ENCODE assay signal across 25 cellular contexts in genomic region chr10:95454940-95455339, GRCh38.
"Had no signal": no experiment of that assay in that cellular context is flagged by ENCODE, and none has a peak within 500 bp of the region (broad histone marks: within the 10 kb centered on the region; RNA-seq: fewer than 3 reads in every experiment).

No MANE protein-coding gene starts in this region.

- H3K36me3 ChIP-seq: breast epithelium, gastrocnemius medialis, pancreas, prostate gland, upper lobe of left lung, vagina had no signal

- DNase-seq: activated B cell treated with CpG ODN at 0.5 μM for 24 hours; activated CD4-positive, alpha-beta T cell treated with anti-CD3 and anti-CD28 coated beads for 36 hours; activated effector memory CD4-positive, alpha-beta T cell treated with anti-CD3 and anti-CD28 coated beads, Interleukin-2, amount 50 U/mL, for 16 hours; activated naive CD4-positive, alpha-beta T cell treated with anti-CD3 and anti-CD28 coated beads, Interleukin-2, amount 10 ng/mL, durations not matched to agents 7 days and 5 days; activated naive CD8-positive, alpha-beta T cell treated with anti-CD3 and anti-CD28 coated beads, Interleukin-2, amount 10 ng/mL, durations not matched to agents 7 days and 5 days; dermis blood vessel endothelial cell; effector CD4-positive, alpha-beta T cell; gastrocnemius medialis; hippocampal formation; left cardiac atrium; mammary epithelial cell; naive B cell; nucleus accumbens; pancreas; stimulated activated CD4-positive, alpha-beta T cell treated with anti-CD3 and anti-CD28 coated beads, Interleukin-15, amount 100 ng/mL, for 24 hours; stimulated activated CD4-positive, alpha-beta T cell treated with anti-CD3 and anti-CD28 coated beads, Interleukin-2, amount 100 ng/mL, for 24 hours; stimulated activated naive CD4-positive, alpha-beta T cell; T-helper 1 cell; testis; upper lobe of left lung had no signal

- H3K4me1 ChIP-seq: prostate gland, testis had no signal

- H3K27me3 ChIP-seq: breast epithelium, gastrocnemius medialis, pancreas, testis, upper lobe of left lung, vagina had no signal

- H3K4me3 ChIP-seq: breast epithelium, gastrocnemius medialis, pancreas, prostate gland, testis, upper lobe of left lung, vagina had no signal

- H3K9me3 ChIP-seq: breast epithelium, gastrocnemius medialis, pancreas, prostate gland, testis, upper lobe of left lung, vagina had no signal

- ATAC-seq: activated CD4-positive, alpha-beta T cell treated with anti-CD3 and anti-CD28 coated beads for 36 hours; gastrocnemius medialis; left cardiac atrium had no signal

- FAIRE-seq: keratinocyte, pancreas had no signal

- H3K27ac ChIP-seq: epithelial cell of prostate, gastrocnemius medialis, pancreas, testis, upper lobe of left lung, vagina had no signal
